ENCODE assay signal across 1 cellular context in genomic region chr4:38730493-38730829, GRCh38.
TF ChIP-seq lines count a peak whose summit lies in the region.

No MANE protein-coding gene starts in this region.

TF ChIP-seq in H1, 55 proteins besides CTCF, POLR2A, EP300 and RAD21:
- TF ChIP-seq BCL11A (IDR thresholded peaks at IDR 0.05; ENCODE audit: low read depth in 2 of 2, low read length in 2 of 2) = no peak
- no peak for TF ChIP-seq GTF2F1 (IDR thresholded peaks at IDR 0.05; ENCODE audit: borderline replicate concordance, low read depth, low read length)
TF ChIP-seq in H1: peak in this region for 0.
